1 cellular context compared by ENCODE assay signal in genomic region chr9:19533373-19533772, GRCh38.
TF ChIP-seq lines count a peak whose summit lies in the region.

No MANE protein-coding gene starts in this region.

TF ChIP-seq in IMR-90, 13 proteins besides CTCF, POLR2A, EP300 and RAD21:
- TF ChIP-seq MAZ (IDR thresholded peaks at IDR 0.05; ENCODE audit: borderline replicate concordance, low read depth, low read length): no peak
